In genomic region chr13:30463820-30464495, GRCh38 we compare ENCODE assay signal across 8 cellular contexts. TPM values are rescaled to one million over a fixed set of nuclear protein-coding genes. Genes with fewer than 3 reads are reported as not detected.
DNase-seq lines count a peak whose midpoint lies in the region; ATAC-seq and TF ChIP-seq lines count a peak whose summit lies in the region.

No MANE protein-coding gene starts in this region.

- no peaks in the 10 kb centered on the region for H3K9me3 Mint-ChIP-seq in activated naive CD4-positive, alpha-beta T cell treated with anti-CD3 and anti-CD28 coated beads for 36 hours
- peaks cover 18% of the 10 kb centered on the region for H3K9me3 Mint-ChIP-seq in glutamatergic neuron (ENCODE audit: unreplicated experiment)

- under 1% methylated on average over 30 of the region's 30 CpGs for WGBS in thymus

- peaks cover 18% of the 10 kb centered on the region for H3K4me1 Mint-ChIP-seq in activated naive CD4-positive, alpha-beta T cell treated with anti-CD3 and anti-CD28 coated beads for 36 hours (ENCODE audit: low read depth)
- peaks cover 19% of the 10 kb centered on the region for H3K4me1 Mint-ChIP-seq in glutamatergic neuron (ENCODE audit: low read depth, unreplicated experiment)

- H3K36me3 Mint-ChIP-seq in activated naive CD4-positive, alpha-beta T cell treated with anti-CD3 and anti-CD28 coated beads for 36 hours (ENCODE audit: low read depth): peaks cover 34% of the 10 kb centered on the region
- H3K36me3 Mint-ChIP-seq in glutamatergic neuron (ENCODE audit: unreplicated experiment): peaks cover 3% of the 10 kb centered on the region

- H3K9ac ChIP-seq in parathyroid adenoma: peak overlapping the region; percentile 67

- CTCF ChIA-PET in RWPE1 (lab: Yijun Ruan, JAX): no interaction called here
- CTCF ChIA-PET in activated naive CD4-positive, alpha-beta T cell treated with anti-CD3 and anti-CD28 coated beads for 36 hours (lab: Charles Lee): interaction anchor here (0.6 kb wide), 1 partner anchor 153 kb away, joined by 5 read pairs; no protein-coding TSS in a partner anchor

- peaks cover 1% of the 10 kb centered on the region for H3K27me3 Mint-ChIP-seq in activated naive CD4-positive, alpha-beta T cell treated with anti-CD3 and anti-CD28 coated beads for 36 hours (ENCODE audit: low read depth)
- peaks cover 15% of the 10 kb centered on the region for H3K27me3 Mint-ChIP-seq in glutamatergic neuron (ENCODE audit: unreplicated experiment)

- peak overlapping the region; percentile 92 for H3K4me3 Mint-ChIP-seq in activated naive CD4-positive, alpha-beta T cell treated with anti-CD3 and anti-CD28 coated beads for 36 hours
- peak overlapping the region; percentile 98 for H3K4me3 Mint-ChIP-seq in glutamatergic neuron (ENCODE audit: unreplicated experiment)

- H3K79me2 ChIP-seq in parathyroid adenoma: no peaks in the 10 kb centered on the region

- peak overlapping the region; percentile 71 for H3K4me2 ChIP-seq in parathyroid adenoma (ENCODE audit: low read length)

- H3K27ac ChIP-seq in 22Rv1: peak overlapping the region; percentile 99
- H3K27ac ChIP-seq in RWPE1: peak overlapping the region; percentile 96
- peak overlapping the region; percentile 95 for H3K27ac ChIP-seq in parathyroid adenoma
- peak overlapping the region; percentile 100 for H3K27ac ChIP-seq in thymus (ENCODE audit: low read depth)

- peak overlapping the region; percentile 85 for H2AFZ ChIP-seq in parathyroid adenoma

- H3K36me3 ChIP-seq in parathyroid adenoma (ENCODE audit: control insufficient read depth, insufficient read depth, low read length) (no peaks in the 10 kb centered on the region), thymus (ENCODE audit: control insufficient read depth, insufficient read depth) (no peaks in the 10 kb centered on the region)

- H3K27me3 ChIP-seq in parathyroid adenoma (ENCODE audit: control insufficient read depth, insufficient read depth, low read length): no peaks in the 10 kb centered on the region
- H3K27me3 ChIP-seq in thymus (ENCODE audit: control insufficient read depth, insufficient read depth): no peaks in the 10 kb centered on the region

- H3K4me1 ChIP-seq in parathyroid adenoma: peaks cover 6% of the 10 kb centered on the region
- H3K4me1 ChIP-seq in thymus (ENCODE audit: control insufficient read depth, insufficient read depth, low read length): no peaks in the 10 kb centered on the region

- H3K9me3 ChIP-seq in parathyroid adenoma (ENCODE audit: control insufficient read depth, low read length) (no peaks in the 10 kb centered on the region), thymus (ENCODE audit: control insufficient read depth) (no peaks in the 10 kb centered on the region)

- peak overlapping the region; percentile 98 for H3K27ac Mint-ChIP-seq in activated naive CD4-positive, alpha-beta T cell treated with anti-CD3 and anti-CD28 coated beads for 36 hours
- peak overlapping the region; percentile 97 for H3K27ac Mint-ChIP-seq in glutamatergic neuron (ENCODE audit: unreplicated experiment)

- DNase-seq in RWPE1 (ENCODE audit: low spot score) (peak; percentile 19), glutamatergic neuron (peak; percentile 22)
- DNase-seq in activated naive CD4-positive, alpha-beta T cell treated with anti-CD3 and anti-CD28 coated beads for 36 hours: peak; percentile 89

- POLR2A ChIA-PET in RWPE1 (lab: Yijun Ruan, JAX; ENCODE audit: low non-redundant PET): no interaction called here

- TF ChIP-seq CTCF in 22Rv1 (IDR thresholded peaks at IDR 0.05) (no peak), RWPE1 (conservative IDR thresholded peaks at IDR 0.05; ENCODE audit: low read depth) (no peak), glutamatergic neuron (IDR thresholded peaks at IDR 0.05; ENCODE audit: partially characterized antibody, unreplicated experiment) (no peak), parathyroid adenoma (IDR thresholded peaks at IDR 0.05) (no peak)

- peak; percentile 37 for TF ChIP-seq POLR2A in GM18505 (IDR thresholded peaks at IDR 0.05; ENCODE audit: borderline replicate concordance, extremely low read depth, insufficient read depth, insufficient read length)

- peak overlapping the region; percentile 86 for H3K4me3 ChIP-seq in parathyroid adenoma (ENCODE audit: low read depth, low read length)
- H3K4me3 ChIP-seq in thymus (ENCODE audit: low read length): peak overlapping the region; percentile 71

- ATAC-seq in GM18505 (IDR thresholded peaks at IDR 0.05; ENCODE audit: unreplicated experiment) (peak; percentile 32), HG03045 (IDR thresholded peaks at IDR 0.05; ENCODE audit: unreplicated experiment) (peak; percentile 35)

- intact Hi-C loops in activated naive CD4-positive, alpha-beta T cell treated with anti-CD3 and anti-CD28 coated beads for 36 hours (cut with micrococcal nuclease): loop anchor here (1.0 to 10.0 kb wide), 9 partner anchors 34 to 869 kb away; partner anchors contain the start of genes SLC7A1 and UBE2L5

RNA-seq across cellular contexts. Expression of gene HMGB1, which starts 1.8 kb away (rescaled TPM):
- 100 to 1,000 TPM; 686 to 722 TPM for total RNA-seq in activated naive CD4-positive, alpha-beta T cell treated with anti-CD3 and anti-CD28 coated beads for 36 hours
- total RNA-seq in glutamatergic neuron (ENCODE audit: unreplicated experiment): 501 TPM
- polyA plus RNA-seq in thymus: 593 TPM

RNA-seq across cellular contexts. Expression of gene UBE2L5, which starts 41.7 kb away (rescaled TPM):
- total RNA-seq in activated naive CD4-positive, alpha-beta T cell treated with anti-CD3 and anti-CD28 coated beads for 36 hours: not detected
- not detected for total RNA-seq in glutamatergic neuron (ENCODE audit: unreplicated experiment)
- polyA plus RNA-seq in thymus: 0.23 TPM

Comparison
In these comparisons a context has a peak if more than half of its experiments do, and no peak if none do; other contexts are left out.
1. Peak in every context shown above with its lines: DNase-seq, ATAC-seq, H3K4me3 ChIP-seq and H3K27ac ChIP-seq.
2. DNase-seq: peak in every context shown above with its lines; median percentile 89 in activated naive CD4-positive, alpha-beta T cell treated with anti-CD3 and anti-CD28 coated beads for 36 hours; 22 in glutamatergic neuron; 19 in RWPE1.